Comparison of ENCODE assay signal across 8 cellular contexts in the genomic region with DNA sequence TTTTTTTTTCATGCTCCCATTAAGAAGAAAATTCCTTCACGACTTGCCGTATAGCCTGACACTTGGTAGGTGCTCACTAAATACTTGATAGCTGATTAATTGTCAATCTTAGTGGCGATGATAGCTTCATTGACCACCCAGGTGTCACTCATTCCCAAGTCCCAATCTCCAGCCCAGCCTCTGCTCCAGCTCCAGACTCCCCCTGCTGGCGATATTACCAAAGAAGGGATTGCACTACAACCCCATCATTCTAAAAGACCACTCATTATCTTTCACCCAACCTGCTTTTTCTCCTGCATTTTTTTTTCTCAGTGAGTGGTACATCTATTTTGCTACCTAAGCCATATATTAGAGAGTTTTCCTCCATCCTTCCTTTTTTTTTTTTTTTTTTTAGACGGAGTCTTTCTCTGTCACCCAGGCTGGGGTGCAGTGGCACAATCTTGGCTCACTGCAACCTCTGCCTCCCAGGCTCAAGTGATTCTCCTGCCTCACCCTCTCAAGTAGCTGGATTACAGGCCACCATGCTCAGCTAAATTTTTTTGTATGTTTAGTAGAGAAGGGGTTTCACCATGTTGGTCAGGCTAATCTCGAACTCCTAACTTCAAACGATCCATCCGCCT. TPM values are rescaled to one million over a fixed set of nuclear protein-coding genes. Genes with fewer than 3 reads are reported as not detected.
A peak's percentile ranks its signal among the peaks of the same experiment; 100 is the strongest.
DNase-seq lines count a peak whose midpoint lies in the region; ATAC-seq, FAIRE-seq and TF ChIP-seq lines count a peak whose summit lies in the region.

No MANE protein-coding gene starts in this region.

- H3K27me3 Mint-ChIP-seq in activated naive CD8-positive, alpha-beta T cell treated with anti-CD3 and anti-CD28 coated beads, Interleukin-2, amount 50 U/mL, for 24 hours, result peaks cover 16% of the 10 kb centered on the region

- TF ChIP-seq CTCF in Panc1 (IDR thresholded peaks at IDR 0.05), result peak; percentile 97

- peak; percentile 67 for DNase-seq in activated effector memory CD4-positive, alpha-beta T cell treated with anti-CD3 and anti-CD28 coated beads, Interleukin-2, amount 50 U/mL, for 16 hours
- no peak for DNase-seq in activated effector memory CD4-positive, alpha-beta T cell treated with Interleukin-2 at 50 U/mL for 16 hours
- peak; percentile 32 for DNase-seq in Panc1 (ENCODE audit: low read depth, low spot score)
- DNase-seq in activated naive CD8-positive, alpha-beta T cell treated with anti-CD3 and anti-CD28 coated beads, Interleukin-2, amount 50 U/mL, for 24 hours, result peak; percentile 49
- DNase-seq in iPS DF 6.9 (ENCODE audit: low read depth, low spot score), result peak; percentile 43
- DNase-seq in stimulated activated CD4-positive, alpha-beta T cell treated with anti-CD3 and anti-CD28 coated beads, Interleukin-2, amount 100 ng/mL, for 24 hours, result peak; percentile 44 to 52
- no peak for DNase-seq in GM12891 (ENCODE audit: insufficient read length, low spot score)

- WGBS in iPS DF 6.9 (ENCODE audit: insufficient coverage, insufficient read length), result no CpG with 5 or more reads among the region's 8 CpGs

- H3K27ac ChIP-seq in Panc1 (ENCODE audit: low read length) (no peak overlapping the region), iPS DF 6.9 (ENCODE audit: low read length) (no peak overlapping the region)

- H3K4me1 ChIP-seq in Panc1 (ENCODE audit: control insufficient read depth, insufficient read depth, low read length) (no peaks in the 10 kb centered on the region), iPS DF 6.9 (ENCODE audit: control insufficient read depth, insufficient read depth, low read length) (no peaks in the 10 kb centered on the region; the same call in 1 of the 2 replicates)

- H3K9me3 ChIP-seq in Panc1 (ENCODE audit: control insufficient read depth, insufficient read depth, low read depth, low read length), result no peaks in the 10 kb centered on the region
- no peaks in the 10 kb centered on the region for H3K9me3 ChIP-seq in iPS DF 6.9 (ENCODE audit: control insufficient read depth, insufficient read depth, low read length)

- no peaks in the 10 kb centered on the region for H3K36me3 Mint-ChIP-seq in activated naive CD8-positive, alpha-beta T cell treated with anti-CD3 and anti-CD28 coated beads, Interleukin-2, amount 50 U/mL, for 24 hours (ENCODE audit: low read depth)

- H3K9me3 Mint-ChIP-seq in activated naive CD8-positive, alpha-beta T cell treated with anti-CD3 and anti-CD28 coated beads, Interleukin-2, amount 50 U/mL, for 24 hours, result no peaks in the 10 kb centered on the region

- no peaks in the 10 kb centered on the region for H3K36me3 ChIP-seq in Panc1 (ENCODE audit: control insufficient read depth, insufficient read depth, low read length)
- H3K36me3 ChIP-seq in iPS DF 6.9 (ENCODE audit: control insufficient read depth, insufficient read depth, low read length), result no peaks in the 10 kb centered on the region

- H3K4me3 Mint-ChIP-seq in activated naive CD8-positive, alpha-beta T cell treated with anti-CD3 and anti-CD28 coated beads, Interleukin-2, amount 50 U/mL, for 24 hours, result no peak overlapping the region

- no peak for FAIRE-seq in GM12891 (lab: Jason Lieb, UNC)

- no TSS peak for BruUV-seq in Panc1 (replicated peaks; lab: Mats Ljungman, UMichigan)

- H3K27me3 ChIP-seq in Panc1 (ENCODE audit: control insufficient read depth, insufficient read depth, low read length) (no peaks in the 10 kb centered on the region), iPS DF 6.9 (ENCODE audit: control insufficient read depth, insufficient read depth, low read length) (no peaks in the 10 kb centered on the region)

- no peak overlapping the region for H3K27ac Mint-ChIP-seq in activated naive CD8-positive, alpha-beta T cell treated with anti-CD3 and anti-CD28 coated beads, Interleukin-2, amount 50 U/mL, for 24 hours

- ATAC-seq in HG03571 (IDR thresholded peaks at IDR 0.05; ENCODE audit: unreplicated experiment) (peak; percentile 59), Panc1 (peak; percentile 89)
- ATAC-seq in activated naive CD8-positive, alpha-beta T cell treated with anti-CD3 and anti-CD28 coated beads, Interleukin-2, amount 50 U/mL, for 24 hours, result no peak

- POLR2A ChIA-PET in Panc1 (lab: Charles Lee), result no interaction called here

- no peaks in the 10 kb centered on the region for H3K4me1 Mint-ChIP-seq in activated naive CD8-positive, alpha-beta T cell treated with anti-CD3 and anti-CD28 coated beads, Interleukin-2, amount 50 U/mL, for 24 hours

- in situ Hi-C loops in Panc1 (cut with HindIII; ENCODE audit: low pct_unique_long_range_greater_than_20kb, low sequenced_read_pairs), result no loop called here

- TF ChIP-seq POLR2A in GM12891 (IDR thresholded peaks at IDR 0.05; ENCODE audit: low read depth, low read length), result no peak

- CTCF ChIA-PET in Panc1 (lab: Charles Lee), result interaction anchor here (0.6 to 2.4 kb wide), 13 partner anchors 9 to 469 kb away, joined by 3 to 13 read pairs (median 4); a partner anchor contains a TSS

- no peak overlapping the region for H3K4me3 ChIP-seq in Panc1 (ENCODE audit: low read depth in 2 of 2, low read length in 2 of 2)
- no peak overlapping the region for H3K4me3 ChIP-seq in iPS DF 6.9 (ENCODE audit: low read length)

- intact Hi-C loops in Panc1 (cut with micrococcal nuclease; ENCODE audit: unreplicated experiment), result no loop called here

TF ChIP-seq in GM12891, 5 proteins besides CTCF, POLR2A, EP300 and RAD21:
- TF ChIP-seq POLR2AphosphoS5 (IDR thresholded peaks at IDR 0.05; ENCODE audit: low read depth, low read length) (no peak), PAX5 (IDR thresholded peaks at IDR 0.05; ENCODE audit: insufficient read depth, low read length, severe bottlenecking) (no peak), POU2F2 (IDR thresholded peaks at IDR 0.05; ENCODE audit: low read depth, low read length) (no peak), TAF1 (IDR thresholded peaks at IDR 0.05; ENCODE audit: low read depth, low read length) (no peak), SPI1 (IDR thresholded peaks at IDR 0.05; ENCODE audit: low read depth, low read length) (no peak)

RNA-seq across cellular contexts. Expression of a gene that starts 19.5 kb away (rescaled TPM):
- 70.2 TPM for total RNA-seq in Panc1 (2021; ENCODE audit: unreplicated experiment)
- 53.1 TPM for polyA plus RNA-seq in Panc1 (2012; ENCODE audit: insufficient read length)
- 13.4 TPM for polyA plus RNA-seq in GM12891 (2012; ENCODE audit: low read depth, missing spikeins)

RNA-seq across cellular contexts. Expression of a gene that starts 20.6 kb away (rescaled TPM):
- not detected for total RNA-seq in Panc1 (2021; ENCODE audit: unreplicated experiment)
- not detected for polyA plus RNA-seq in Panc1 (2012; ENCODE audit: insufficient read length)
- not detected for polyA plus RNA-seq in GM12891 (2012; ENCODE audit: low read depth, missing spikeins)

RNA-seq across cellular contexts. Expression of a gene that starts 41.3 kb away (rescaled TPM):
- total RNA-seq in Panc1 (2021; ENCODE audit: unreplicated experiment), result 76.9 TPM
- 37.4 TPM for polyA plus RNA-seq in Panc1 (2012; ENCODE audit: insufficient read length)
- 15.2 TPM for polyA plus RNA-seq in GM12891 (2012; ENCODE audit: low read depth, missing spikeins)

Comparison
In these comparisons a context has a peak if more than half of its experiments do, and no peak if none do; other contexts are left out.
1. DNase-seq: peak in activated effector memory CD4-positive, alpha-beta T cell treated with anti-CD3 and anti-CD28 coated beads, Interleukin-2, amount 50 U/mL, for 16 hours (single experiment), Panc1 (single experiment), activated naive CD8-positive, alpha-beta T cell treated with anti-CD3 and anti-CD28 coated beads, Interleukin-2, amount 50 U/mL, for 24 hours (single experiment), iPS DF 6.9 (single experiment) and stimulated activated CD4-positive, alpha-beta T cell treated with anti-CD3 and anti-CD28 coated beads, Interleukin-2, amount 100 ng/mL, for 24 hours (2 of 2); none in activated effector memory CD4-positive, alpha-beta T cell treated with Interleukin-2 at 50 U/mL for 16 hours (single experiment) and GM12891 (single experiment).